Comparison of ENCODE assay signal across 29 cellular contexts in genomic region chr6:150636808-150637207, GRCh38. TPM values are rescaled to one million over a fixed set of nuclear protein-coding genes. Genes with fewer than 3 reads are reported as not detected.
DNase-seq lines count a peak whose midpoint lies in the region; ATAC-seq and TF ChIP-seq lines count a peak whose summit lies in the region.
"Had no signal": no experiment of that assay in that cellular context is flagged by ENCODE, and none has a peak within 500 bp of the region (broad histone marks: within the 10 kb centered on the region; RNA-seq: fewer than 3 reads in every experiment).

No MANE protein-coding gene starts in this region.

- no peaks in the 10 kb centered on the region for H3K36me3 ChIP-seq in vagina
- H3K36me3 ChIP-seq: neural progenitor cell, stomach had no signal

- no peaks in the 10 kb centered on the region for H3K27me3 ChIP-seq in vagina
- H3K27me3 ChIP-seq: dorsolateral prefrontal cortex, neural progenitor cell, stomach had no signal

- DNase-seq in T-helper 17 cell (no peak), vagina (ENCODE audit: extremely low spot score in 2 of 2) (no peak), glomerular visceral epithelial cell (ENCODE audit: extremely low spot score) (no peak)
- no peak for DNase-seq in stimulated activated effector memory CD8-positive, alpha-beta T cell treated with anti-CD3 and anti-CD28 coated beads, Interleukin-12 subunit alpha, Interleukin-12 subunit beta, amount 100 ng/mL, for 72 hours (ENCODE audit: low spot score in 2 of 2)
- DNase-seq: activated CD4-positive, alpha-beta memory T cell treated with anti-CD3 and anti-CD28 coated beads, Interleukin-2, amount 10 ng/mL, durations not matched to agents 7 days and 5 days; activated naive CD4-positive, alpha-beta T cell treated with Interleukin-2 at 50 U/mL for 16 hours; activated T-cell treated with anti-CD3 and anti-CD28 coated beads for 4 hours; caudate nucleus; dorsolateral prefrontal cortex; foreskin fibroblast; hippocampal formation; Kasumi-1; left ventricle myocardium superior; NCI-H1092; NCI-H2029; NCI-H226; NK-92 treated with Interleukin-12 subunit alpha and Interleukin-12 subunit beta, amount 100 ng/mL, for 24 hours; psoas muscle; stimulated activated CD4-positive, alpha-beta T cell treated with anti-CD3 and anti-CD28 coated beads, Interleukin-1b, Interleukin-23, amount 100 ng/mL, for 48 hours; stomach; T-helper 9 cell had no signal

- H3K27me3 Mint-ChIP-seq in T-helper 17 cell, result peaks cover 6% of the 10 kb centered on the region
- H3K27me3 Mint-ChIP-seq: type B pancreatic cell had no signal

- H3K9me3 Mint-ChIP-seq in stimulated activated effector memory CD8-positive, alpha-beta T cell treated with anti-CD3 and anti-CD28 coated beads, Interleukin-12 subunit alpha, Interleukin-12 subunit beta, amount 100 ng/mL, for 72 hours, result no peaks in the 10 kb centered on the region
- H3K9me3 Mint-ChIP-seq: activated CD4-positive, alpha-beta memory T cell treated with anti-CD3 and anti-CD28 coated beads, Interleukin-2, amount 10 ng/mL, durations not matched to agents 7 days and 5 days; neural progenitor cell; type B pancreatic cell had no signal

- H3K4me3 ChIP-seq in vagina, result no peak overlapping the region
- H3K4me3 ChIP-seq: dorsolateral prefrontal cortex, neural progenitor cell, psoas muscle, stomach had no signal

- peaks cover 35% of the 10 kb centered on the region for H3K4me1 ChIP-seq in vagina
- H3K4me1 ChIP-seq: neural progenitor cell had no signal

- no peak for TF ChIP-seq POLR2A in vagina (IDR thresholded peaks at IDR 0.05)

- H3K27ac ChIP-seq in vagina, result no peak overlapping the region
- H3K27ac ChIP-seq: dorsolateral prefrontal cortex, neural progenitor cell, psoas muscle, stomach had no signal

- no peak overlapping the region for H3K4me3 Mint-ChIP-seq in T-helper 17 cell
- peak overlapping the region; percentile 0 for H3K4me3 Mint-ChIP-seq in stimulated activated effector memory CD8-positive, alpha-beta T cell treated with anti-CD3 and anti-CD28 coated beads, Interleukin-12 subunit alpha, Interleukin-12 subunit beta, amount 100 ng/mL, for 72 hours
- H3K4me3 Mint-ChIP-seq: activated CD4-positive, alpha-beta memory T cell treated with anti-CD3 and anti-CD28 coated beads, Interleukin-2, amount 10 ng/mL, durations not matched to agents 7 days and 5 days; neural progenitor cell; type B pancreatic cell had no signal

- peak overlapping the region; percentile 99 for H3K27ac Mint-ChIP-seq in T-helper 17 cell
- peak overlapping the region; percentile 23 for H3K27ac Mint-ChIP-seq in stimulated activated effector memory CD8-positive, alpha-beta T cell treated with anti-CD3 and anti-CD28 coated beads, Interleukin-12 subunit alpha, Interleukin-12 subunit beta, amount 100 ng/mL, for 72 hours
- H3K27ac Mint-ChIP-seq: activated CD4-positive, alpha-beta memory T cell treated with anti-CD3 and anti-CD28 coated beads, Interleukin-2, amount 10 ng/mL, durations not matched to agents 7 days and 5 days; neural progenitor cell; type B pancreatic cell had no signal

- intact Hi-C loops in vagina (cut with DNase I), result no loop called here

- TF ChIP-seq CTCF in vagina (IDR thresholded peaks at IDR 0.05), result no peak

- peaks cover 6% of the 10 kb centered on the region for H3K36me3 Mint-ChIP-seq in T-helper 17 cell (ENCODE audit: low read depth)
- H3K36me3 Mint-ChIP-seq in stimulated activated effector memory CD8-positive, alpha-beta T cell treated with anti-CD3 and anti-CD28 coated beads, Interleukin-12 subunit alpha, Interleukin-12 subunit beta, amount 100 ng/mL, for 72 hours, result peaks cover 10% of the 10 kb centered on the region

- H3K9me3 ChIP-seq in T-helper 17 cell (ENCODE audit: control insufficient read depth, low read length, poor library complexity, severe bottlenecking) (no peaks in the 10 kb centered on the region), vagina (no peaks in the 10 kb centered on the region)
- H3K9me3 ChIP-seq: psoas muscle, stomach had no signal

- peaks cover 42% of the 10 kb centered on the region for H3K4me1 Mint-ChIP-seq in T-helper 17 cell
- H3K4me1 Mint-ChIP-seq in stimulated activated effector memory CD8-positive, alpha-beta T cell treated with anti-CD3 and anti-CD28 coated beads, Interleukin-12 subunit alpha, Interleukin-12 subunit beta, amount 100 ng/mL, for 72 hours, result peaks cover 58% of the 10 kb centered on the region

- ATAC-seq in GM18870 (IDR thresholded peaks at IDR 0.05; ENCODE audit: unreplicated experiment), result peak; percentile 29
- peak; percentile 33 for ATAC-seq in HG02870 (IDR thresholded peaks at IDR 0.05; ENCODE audit: unreplicated experiment)
- no peak for ATAC-seq in T-helper 17 cell
- ATAC-seq in stimulated activated effector memory CD8-positive, alpha-beta T cell treated with anti-CD3 and anti-CD28 coated beads, Interleukin-12 subunit alpha, Interleukin-12 subunit beta, amount 100 ng/mL, for 72 hours, result peak; percentile 43
- ATAC-seq in HG03342 (IDR thresholded peaks at IDR 0.05; ENCODE audit: unreplicated experiment), result no peak
- no peak for ATAC-seq in HG02840 (IDR thresholded peaks at IDR 0.05; ENCODE audit: low FRiP score, unreplicated experiment)
- ATAC-seq: HCT116, left ventricle myocardium superior, psoas muscle, SK-N-SH treated with all-trans-retinoic acid at 6 μM for 48 hours had no signal

RNA-seq across cellular contexts. Expression of gene PLEKHG1, which starts 37.1 kb away (rescaled TPM):
- 10 to 100 TPM in 1 of 2 donors, 1 to 10 TPM in 1; 4.7 to 12.9 TPM for total RNA-seq in T-helper 17 cell
- 38.5 TPM for total RNA-seq in vagina

Comparison
In these comparisons a context has a peak if more than half of its experiments do, and no peak if none do; other contexts are left out.
1. ATAC-seq: peak in GM18870 (single experiment), HG02870 (single experiment) and stimulated activated effector memory CD8-positive, alpha-beta T cell treated with anti-CD3 and anti-CD28 coated beads, Interleukin-12 subunit alpha, Interleukin-12 subunit beta, amount 100 ng/mL, for 72 hours (single experiment); none in T-helper 17 cell (single experiment), HG03342 (single experiment) and HG02840 (single experiment).